Comparison of ENCODE assay signal across 8 cellular contexts in genomic region chr7:30800785-30801252, GRCh38. TPM values are rescaled to one million over a fixed set of nuclear protein-coding genes. Genes with fewer than 3 reads are reported as not detected.
A peak's percentile ranks its signal among the peaks of the same experiment; 100 is the strongest.
DNase-seq lines count a peak whose midpoint lies in the region; ATAC-seq and TF ChIP-seq lines count a peak whose summit lies in the region.

No MANE protein-coding gene starts in this region.

- no peak overlapping the region for H3K27ac ChIP-seq in neuronal stem cell (replicated peaks; ENCODE audit: low read length)

- H3K9me3 Mint-ChIP-seq in activated B cell treated with CpG ODN at 0.5 μM for 24 hours: no peaks in the 10 kb centered on the region

- H3K4me2 ChIP-seq in neuronal stem cell (ENCODE audit: insufficient read depth, low read length, poor library complexity, severe bottlenecking): no peak overlapping the region

- no peaks in the 10 kb centered on the region for H3K27me3 ChIP-seq in neuronal stem cell (ENCODE audit: control insufficient read depth in 3 of 3, insufficient read depth in 3 of 3, low read depth in 1 of 3, low read length in 3 of 3)

- DNase-seq in ACHN (peak; percentile 85), GM10248 (ENCODE audit: extremely low spot score) (peak; percentile 76), NCI-H2196 treated with DMSO at 0.1 percent for 48 hours (lab: John Stamatoyannopoulos, UW; ENCODE audit: unreplicated experiment) (peak; percentile 25), activated B cell treated with CpG ODN at 0.5 μM for 24 hours (no peak), fibroblast of the conjunctiva (ENCODE audit: low read depth) (peak; percentile 72), neuronal stem cell (ENCODE audit: low spot score) (peak; percentile 69), NCI-H187 treated with DMSO at 0.1 percent for 48 hours (lab: John Stamatoyannopoulos, UW) (no peak)

- no peaks in the 10 kb centered on the region for H3K79me1 ChIP-seq in neuronal stem cell (ENCODE audit: low read depth, low read length)

- intact Hi-C loops in activated B cell treated with CpG ODN at 0.5 μM for 24 hours (cut with micrococcal nuclease): loop anchor here (1.0 to 10.0 kb wide), 5 partner anchors 173 to 1261 kb away; no protein-coding TSS in a partner anchor

- no peaks in the 10 kb centered on the region for H3K27me3 Mint-ChIP-seq in activated B cell treated with CpG ODN at 0.5 μM for 24 hours

- H3K14ac ChIP-seq in neuronal stem cell (ENCODE audit: low read length): no peak overlapping the region

- peak; percentile 69 for TF ChIP-seq CTCF in GM10248 (IDR thresholded peaks at IDR 0.05; ENCODE audit: control extremely low read depth, extremely low read depth, low read depth, missing control alignments)
- no peak for TF ChIP-seq CTCF in activated B cell treated with CpG ODN at 0.5 μM for 24 hours (IDR thresholded peaks at IDR 0.05)

- H3K4me3 Mint-ChIP-seq in activated B cell treated with CpG ODN at 0.5 μM for 24 hours: no peak overlapping the region

- H3K23ac ChIP-seq in neuronal stem cell (ENCODE audit: low read depth, low read length, poor library complexity): no peak overlapping the region

- no peak overlapping the region for H2BK15ac ChIP-seq in neuronal stem cell (ENCODE audit: low read length)

- H2BK5ac ChIP-seq in neuronal stem cell (ENCODE audit: low read length): no peak overlapping the region

- no peak overlapping the region for H3K4ac ChIP-seq in neuronal stem cell (ENCODE audit: low read length)

- WGBS in neuronal stem cell (ENCODE audit: extremely low coverage in 2 of 2, insufficient read length in 2 of 2, insufficient replicate concordance in 1 of 2), 2 donors: no CpG with 5 or more reads among the region's 6 CpGs

- no peak overlapping the region for H3K4me3 ChIP-seq in neuronal stem cell (ENCODE audit: low read length in 2 of 2)

- H2AK5ac ChIP-seq in neuronal stem cell (ENCODE audit: low read depth, low read length): no peak overlapping the region

- no peak overlapping the region for H3K18ac ChIP-seq in neuronal stem cell (ENCODE audit: low read length)

- H2AFZ ChIP-seq in neuronal stem cell (ENCODE audit: low read length): no peak overlapping the region

- H3K27ac Mint-ChIP-seq in activated B cell treated with CpG ODN at 0.5 μM for 24 hours: no peak overlapping the region

- H4K8ac ChIP-seq in neuronal stem cell (ENCODE audit: low read depth, low read length): no peak overlapping the region

- H3K4me1 ChIP-seq in neuronal stem cell (ENCODE audit: control insufficient read depth in 2 of 2, insufficient read depth in 1 of 2, low read depth in 1 of 2, low read length in 2 of 2): no peaks in the 10 kb centered on the region

- POLR2A ChIA-PET in GM10248 (lab: Yijun Ruan, JAX): no interaction called here
- POLR2A ChIA-PET in activated B cell treated with CpG ODN at 0.5 μM for 24 hours (lab: Charles Lee): no interaction called here

- H3K4me1 Mint-ChIP-seq in activated B cell treated with CpG ODN at 0.5 μM for 24 hours: peaks cover 26% of the 10 kb centered on the region

- in situ Hi-C loops in ACHN (cut with HindIII; ENCODE audit: low pct_ligation_motif_present, low pct_unique_long_range_greater_than_20kb, low sequenced_read_pairs): no loop called here

- H3K9me3 ChIP-seq in neuronal stem cell (replicated peaks in 1 of 2; ENCODE audit: control insufficient read depth in 2 of 2, insufficient read depth in 1 of 2, low read depth in 1 of 2, low read length in 2 of 2): no peaks in the 10 kb centered on the region

- no peak overlapping the region for H4K91ac ChIP-seq in neuronal stem cell (ENCODE audit: low read depth, low read length, poor library complexity)

- ATAC-seq in HG02885 (IDR thresholded peaks at IDR 0.05; ENCODE audit: poor library complexity, unreplicated experiment) (peak; percentile 39), activated B cell treated with CpG ODN at 0.5 μM for 24 hours (ENCODE audit: low read depth) (peak; percentile 32)

- H3K36me3 ChIP-seq in neuronal stem cell (replicated peaks in 1 of 2; ENCODE audit: control insufficient read depth in 2 of 2, insufficient read depth in 2 of 2, low read length in 2 of 2): peaks cover 0 to 2% of the 10 kb centered on the region in 2 donors

- no peaks in the 10 kb centered on the region for H3K36me3 Mint-ChIP-seq in activated B cell treated with CpG ODN at 0.5 μM for 24 hours (ENCODE audit: low read depth)

- CTCF ChIA-PET in GM10248 (lab: Yijun Ruan, JAX) (interaction anchor here (1.0 to 2.1 kb wide), 12 partner anchors 11 to 321 kb away, joined by 3 to 19 read pairs (median 4); no protein-coding TSS in a partner anchor), activated B cell treated with CpG ODN at 0.5 μM for 24 hours (lab: Charles Lee) (interaction anchor here (1.1 to 1.6 kb wide), 3 partner anchors 178 to 321 kb away, joined by 3 to 10 read pairs (median 3); no protein-coding TSS in a partner anchor)

- H2BK120ac ChIP-seq in neuronal stem cell (ENCODE audit: low read depth, low read length): no peak overlapping the region

- H3K9ac ChIP-seq in neuronal stem cell (ENCODE audit: low read depth, low read length, poor library complexity): no peak overlapping the region

- no peak overlapping the region for H2BK12ac ChIP-seq in neuronal stem cell (ENCODE audit: low read length)

RNA-seq across cellular contexts. Expression of gene MINDY4, which starts 29.6 kb away (rescaled TPM):
- 1.2 and 1.3 TPM in 2 replicates for total RNA-seq in activated B cell treated with CpG ODN at 0.5 μM for 24 hours
- polyA plus RNA-seq in neuronal stem cell (2013, experiment 1 of 2): 2.4 TPM
- 2.7 TPM for polyA plus RNA-seq in neuronal stem cell (2013, experiment 2 of 2)

RNA-seq across cellular contexts. Expression of gene INMT, which starts 48.9 kb away (rescaled TPM):
- total RNA-seq in activated B cell treated with CpG ODN at 0.5 μM for 24 hours: 0.11 and 0.17 TPM in 2 replicates
- polyA plus RNA-seq in neuronal stem cell (2013, experiment 1 of 2): 0.79 TPM
- 1.1 TPM for polyA plus RNA-seq in neuronal stem cell (2013, experiment 2 of 2)

Comparison
In these comparisons a context has a peak if more than half of its experiments do, and no peak if none do; other contexts are left out.
1. DNase-seq: peak in ACHN (single experiment), GM10248 (single experiment), NCI-H2196 treated with DMSO at 0.1 percent for 48 hours (single experiment), fibroblast of the conjunctiva (single experiment) and neuronal stem cell (single experiment); none in activated B cell treated with CpG ODN at 0.5 μM for 24 hours (single experiment) and NCI-H187 treated with DMSO at 0.1 percent for 48 hours (single experiment).